In genomic region chr12:63021126-63021525, GRCh38 we compare ENCODE assay signal across 34 cellular contexts.
DNase-seq lines count a peak whose midpoint lies in the region; ATAC-seq and TF ChIP-seq lines count a peak whose summit lies in the region.
"Had no signal": no experiment of that assay in that cellular context is flagged by ENCODE, and none has a peak within 500 bp of the region (broad histone marks: within the 10 kb centered on the region; RNA-seq: fewer than 3 reads in every experiment).

No MANE protein-coding gene starts in this region.

- H3K4me1 ChIP-seq in GM23338 (ENCODE audit: insufficient read depth) (peaks cover 49% of the 10 kb centered on the region), iPS-15b (ENCODE audit: control insufficient read depth, insufficient read depth, low read length) (peaks cover 25% of the 10 kb centered on the region)
- H3K4me1 ChIP-seq: adrenal gland, heart right ventricle, left ventricle myocardium inferior, parathyroid adenoma, right lobe of liver had no signal

- peaks cover 55% of the 10 kb centered on the region for H3K4me1 Mint-ChIP-seq in GM23338
- H3K4me1 Mint-ChIP-seq: naive thymus-derived CD8-positive, alpha-beta T cell; T-cell had no signal

- H3K9me3 ChIP-seq in iPS-15b (ENCODE audit: control insufficient read depth, insufficient read depth, low read length), result no peaks in the 10 kb centered on the region
- H3K9me3 ChIP-seq: adrenal gland, heart right ventricle, left ventricle myocardium inferior, right lobe of liver, thoracic aorta had no signal

- no peaks in the 10 kb centered on the region for H4K20me1 ChIP-seq in GM23338 (replicated peaks; ENCODE audit: insufficient read depth)

- H3K27ac Mint-ChIP-seq in GM23338, result peak overlapping the region; percentile 88
- H3K27ac Mint-ChIP-seq: brain; mesothelial cell of epicardium; naive thymus-derived CD8-positive, alpha-beta T cell; T-cell had no signal

- peak overlapping the region; percentile 39 for H3K4me2 ChIP-seq in GM23338
- H3K4me2 ChIP-seq: PC-9 had no signal

- peak overlapping the region; percentile 19 for H3K4me3 ChIP-seq in GM23338
- peak overlapping the region; percentile 36 for H3K4me3 ChIP-seq in iPS-15b (ENCODE audit: low read depth, low read length)
- H3K4me3 ChIP-seq: adrenal gland, heart right ventricle, left ventricle myocardium inferior, PC-9, right lobe of liver, thoracic aorta had no signal

- H3K9me2 ChIP-seq in GM23338 (ENCODE audit: insufficient read depth), result no peaks in the 10 kb centered on the region

- no peaks in the 10 kb centered on the region for H3F3A ChIP-seq in GM23338 (replicated peaks; ENCODE audit: low read depth)

- no peak overlapping the region for H2AFZ ChIP-seq in GM23338
- H2AFZ ChIP-seq: parathyroid adenoma, PC-9 had no signal

- ATAC-seq in GM23338, result no peak
- no peak for ATAC-seq in GM18907 (IDR thresholded peaks at IDR 0.05; ENCODE audit: unreplicated experiment)
- ATAC-seq in HG03342 (IDR thresholded peaks at IDR 0.05; ENCODE audit: unreplicated experiment), result no peak
- ATAC-seq in GM18909 (IDR thresholded peaks at IDR 0.05; ENCODE audit: poor library complexity, unreplicated experiment), result no peak
- ATAC-seq: heart right ventricle; naive thymus-derived CD8-positive, alpha-beta T cell; right lobe of liver; T-cell had no signal

- DNase-seq in AML-193 (lab: John Stamatoyannopoulos, UW), result peak; percentile 27
- peak; percentile 19 for DNase-seq in GM23338 (ENCODE audit: low spot score)
- DNase-seq in OCI-M1 (lab: John Stamatoyannopoulos, UW), result peak; percentile 60
- DNase-seq in H4 (ENCODE audit: low spot score), result no peak
- DNase-seq: activated CD4-positive, alpha-beta T cell treated with anti-CD3 and anti-CD28 coated beads for 4 hours; activated naive CD4-positive, alpha-beta T cell; activated T-cell treated with anti-CD3 and anti-CD28 coated beads, Interleukin-2, amount 50 U/mL, for 48 hours; adrenal gland; C1 segment of cervical spinal cord; effector CD4-positive, alpha-beta T cell; GOT3; heart right ventricle; left ventricle myocardium inferior; naive thymus-derived CD8-positive, alpha-beta T cell; NCI-H1417 treated with DMSO at 0.1 percent for 48 hours; NCI-H2081 treated with DMSO at 0.1 percent for 48 hours; NCI-H446; NCI-H82; PC-9; right lobe of liver; SHP77; stimulated activated CD4-positive, alpha-beta T cell treated with anti-CD3 and anti-CD28 coated beads, Interleukin-12 subunit alpha, Interleukin-12 subunit beta, amount 100 ng/mL, for 4 hours; stimulated activated CD4-positive, alpha-beta T cell treated with anti-CD3 and anti-CD28 coated beads, Interleukin-4, amount 100 ng/mL, for 4 hours; stimulated activated naive CD4-positive, alpha-beta T cell treated with Interleukin-2 at 50 U/mL for 16 hours had no signal

- H3K4me3 Mint-ChIP-seq in GM23338, result peak overlapping the region; percentile 24; the same call in 2 of the 3 replicates
- H3K4me3 Mint-ChIP-seq: brain; mesothelial cell of epicardium; naive thymus-derived CD8-positive, alpha-beta T cell; T-cell had no signal

- H3K27me3 ChIP-seq in GM23338 (ENCODE audit: insufficient read depth) (no peaks in the 10 kb centered on the region), iPS-15b (ENCODE audit: control insufficient read depth, insufficient read depth, low read length) (no peaks in the 10 kb centered on the region)
- H3K27me3 ChIP-seq: adrenal gland, heart right ventricle, right lobe of liver had no signal

- H3K27ac ChIP-seq in GM23338 (ENCODE audit: low read depth), result peak overlapping the region; percentile 66; the same call in 1 of the 2 replicates
- H3K27ac ChIP-seq: adrenal gland, epithelial cell of prostate, heart right ventricle, left ventricle myocardium inferior, parathyroid adenoma, PC-9, right lobe of liver, thoracic aorta had no signal

- H3K36me3 Mint-ChIP-seq in GM23338 (ENCODE audit: low read depth), result no peaks in the 10 kb centered on the region
- H3K36me3 Mint-ChIP-seq: brain; mesothelial cell of epicardium; naive thymus-derived CD8-positive, alpha-beta T cell; T-cell had no signal

- no peaks in the 10 kb centered on the region for H3K79me2 ChIP-seq in GM23338 (replicated peaks; ENCODE audit: insufficient read depth)
- H3K79me2 ChIP-seq: parathyroid adenoma had no signal

- no peak overlapping the region for H3K9ac ChIP-seq in iPS-15b (ENCODE audit: low read depth, low read length)
- H3K9ac ChIP-seq: parathyroid adenoma had no signal

- H3K36me3 ChIP-seq in GM23338 (ENCODE audit: insufficient read depth), result no peaks in the 10 kb centered on the region
- no peaks in the 10 kb centered on the region for H3K36me3 ChIP-seq in iPS-15b (ENCODE audit: control insufficient read depth, insufficient read depth, low read length)
- H3K36me3 ChIP-seq: adrenal gland, heart right ventricle, left ventricle myocardium inferior, right lobe of liver, thoracic aorta had no signal

- no peaks in the 10 kb centered on the region for H3K9me3 Mint-ChIP-seq in GM23338
- H3K9me3 Mint-ChIP-seq: brain, mesothelial cell of epicardium had no signal

- no peak for TF ChIP-seq CTCF in GM23338 (conservative IDR thresholded peaks at IDR 0.05; ENCODE audit: low read depth in 2 of 2)

- H3K27me3 Mint-ChIP-seq in GM23338 (ENCODE audit: insufficient read depth, low read depth, poor library complexity), result no peaks in the 10 kb centered on the region

TF ChIP-seq in GM23338, 12 proteins besides CTCF, POLR2A, EP300 and RAD21:
- TF ChIP-seq NANOG (IDR thresholded peaks at IDR 0.05; ENCODE audit: borderline replicate concordance) (no peak), ZNF114 (CRISPR knock-in tag; IDR thresholded peaks at IDR 0.05) (no peak)
- TF ChIP-seq, protein P1, sequence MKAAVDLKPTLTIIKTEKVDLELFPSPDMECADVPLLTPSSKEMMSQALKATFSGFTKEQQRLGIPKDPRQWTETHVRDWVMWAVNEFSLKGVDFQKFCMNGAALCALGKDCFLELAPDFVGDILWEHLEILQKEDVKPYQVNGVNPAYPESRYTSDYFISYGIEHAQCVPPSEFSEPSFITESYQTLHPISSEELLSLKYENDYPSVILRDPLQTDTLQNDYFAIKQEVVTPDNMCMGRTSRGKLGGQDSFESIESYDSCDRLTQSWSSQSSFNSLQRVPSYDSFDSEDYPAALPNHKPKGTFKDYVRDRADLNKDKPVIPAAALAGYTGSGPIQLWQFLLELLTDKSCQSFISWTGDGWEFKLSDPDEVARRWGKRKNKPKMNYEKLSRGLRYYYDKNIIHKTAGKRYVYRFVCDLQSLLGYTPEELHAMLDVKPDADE (IDR thresholded peaks at IDR 0.05), result no peak
TF ChIP-seq in GM23338: peak in this region for 0.
